In genomic region chr19:6457958-6458694, GRCh38 we compare ENCODE assay signal across 12 cellular contexts. TPM values are rescaled to one million over a fixed set of nuclear protein-coding genes. Genes with fewer than 3 reads are reported as not detected.
A peak's percentile ranks its signal among the peaks of the same experiment; 100 is the strongest.
DNase-seq lines count a peak whose midpoint lies in the region; FAIRE-seq and TF ChIP-seq lines count a peak whose summit lies in the region.
"Had no signal": no experiment of that assay in that cellular context is flagged by ENCODE, and none has a peak within 500 bp of the region (broad histone marks: within the 10 kb centered on the region; RNA-seq: fewer than 3 reads in every experiment).

No MANE protein-coding gene starts in this region.

- H3K27me3 ChIP-seq in esophagus (ENCODE audit: control insufficient read depth in 1 of 2, insufficient read depth in 2 of 2, low read length in 2 of 2), result no peaks in the 10 kb centered on the region
- H3K27me3 ChIP-seq in smooth muscle cell (ENCODE audit: low read depth), result no peaks in the 10 kb centered on the region
- no peaks in the 10 kb centered on the region for H3K27me3 ChIP-seq in small intestine (ENCODE audit: control insufficient read depth in 2 of 2, insufficient read depth in 2 of 2, low read length in 2 of 2)

- H3K36me3 Mint-ChIP-seq in activated CD4-positive, alpha-beta T cell treated with anti-CD3 and anti-CD28 coated beads, Interleukin-2, amount 10 ng/mL, durations not matched to agents 24 days and 14 days (ENCODE audit: low read depth), result peaks cover 40% of the 10 kb centered on the region

- H3F3A ChIP-seq in smooth muscle cell (ENCODE audit: low read depth), result no peaks in the 10 kb centered on the region

- DNase-seq in activated CD4-positive, alpha-beta T cell treated with anti-CD3 and anti-CD28 coated beads, Interleukin-2, amount 10 ng/mL, durations not matched to agents 24 days and 14 days, result no peak
- DNase-seq in activated CD4-positive, alpha-beta T cell treated with anti-CD3 and anti-CD28 coated beads, Interleukin-2, amount 50 U/mL, for 1 hour, result no peak
- DNase-seq in NB4 (ENCODE audit: low read depth), result peak; percentile 59
- DNase-seq in smooth muscle cell (lab: John Stamatoyannopoulos, UW; ENCODE audit: unreplicated experiment), result no peak
- DNase-seq in COLO668 (lab: John Stamatoyannopoulos, UW; ENCODE audit: unreplicated experiment), result no peak
- DNase-seq in NCI-H1048 (lab: John Stamatoyannopoulos, UW), result no peak
- DNase-seq in small intestine, result no peak
- DNase-seq: AML-193, foreskin fibroblast, GOT3, NCI-H1417 treated with DMSO at 0.1 percent for 48 hours had no signal

- TF ChIP-seq POLR2A in NB4 (IDR thresholded peaks at IDR 0.05; ENCODE audit: extremely low read depth, insufficient read length), result no peak

- TF ChIP-seq CTCF in NB4 (IDR thresholded peaks at IDR 0.05; ENCODE audit: low read depth, low read length) (no peak), smooth muscle cell (IDR thresholded peaks at IDR 0.05; ENCODE audit: borderline replicate concordance, insufficient read depth, poor library complexity, severe bottlenecking) (no peak)

- peak overlapping the region; percentile 88 to 98 for H3K27ac ChIP-seq in esophagus (ENCODE audit: low read depth in 2 of 2, low read length in 1 of 2)
- no peak overlapping the region for H3K27ac ChIP-seq in smooth muscle cell (ENCODE audit: low read depth)
- no peak overlapping the region for H3K27ac ChIP-seq in small intestine (ENCODE audit: low read depth in 1 of 2, low read length in 1 of 2)

- peak overlapping the region; percentile 94 for H3K4me2 ChIP-seq in smooth muscle cell

- H3K36me3 ChIP-seq in esophagus (ENCODE audit: control insufficient read depth in 2 of 2, insufficient read depth in 2 of 2, low read length in 1 of 2), result peaks cover 13 to 19% of the 10 kb centered on the region in 2 donors
- H3K36me3 ChIP-seq in smooth muscle cell (ENCODE audit: low read depth), result peaks cover 13% of the 10 kb centered on the region
- peaks cover 8 to 15% of the 10 kb centered on the region in 2 donors for H3K36me3 ChIP-seq in small intestine (ENCODE audit: control insufficient read depth in 2 of 2, insufficient read depth in 2 of 2, low read length in 2 of 2)

- peaks cover 13% of the 10 kb centered on the region for H3K4me1 Mint-ChIP-seq in activated CD4-positive, alpha-beta T cell treated with anti-CD3 and anti-CD28 coated beads, Interleukin-2, amount 10 ng/mL, durations not matched to agents 24 days and 14 days

- 81 to 83% methylated on average over 16 to 17 of the region's 17 CpGs for WGBS in esophagus, 2 donors
- WGBS in smooth muscle cell (ENCODE audit: low lambda C conversion rate), result 84% methylated on average over 17 of the region's 17 CpGs
- WGBS in small intestine, 3 donors, result 85 to 92% (median 89%) methylated on average over 16 to 17 of the region's 17 CpGs

- H3K9ac ChIP-seq in smooth muscle cell (ENCODE audit: low read depth), result no peak overlapping the region

- no peaks in the 10 kb centered on the region for H3K27me3 Mint-ChIP-seq in activated CD4-positive, alpha-beta T cell treated with anti-CD3 and anti-CD28 coated beads, Interleukin-2, amount 10 ng/mL, durations not matched to agents 24 days and 14 days

- peaks cover 4% of the 10 kb centered on the region in 2 donors for H3K4me1 ChIP-seq in esophagus (ENCODE audit: control insufficient read depth in 2 of 2, insufficient read depth in 2 of 2, low read length in 1 of 2)
- H3K4me1 ChIP-seq in smooth muscle cell (ENCODE audit: low read depth), result no peaks in the 10 kb centered on the region
- no peaks in the 10 kb centered on the region for H3K4me1 ChIP-seq in small intestine (ENCODE audit: control insufficient read depth in 2 of 2, insufficient read depth in 1 of 2, low read depth in 1 of 2, low read length in 1 of 2)

- intact Hi-C loops in activated CD4-positive, alpha-beta T cell treated with anti-CD3 and anti-CD28 coated beads, Interleukin-2, amount 10 ng/mL, durations not matched to agents 24 days and 14 days (cut with micrococcal nuclease), result no loop called here

- peak overlapping the region; percentile 84 for H3K27ac Mint-ChIP-seq in activated CD4-positive, alpha-beta T cell treated with anti-CD3 and anti-CD28 coated beads, Interleukin-2, amount 10 ng/mL, durations not matched to agents 24 days and 14 days

- peak overlapping the region; percentile 93 for H3K4me3 Mint-ChIP-seq in activated CD4-positive, alpha-beta T cell treated with anti-CD3 and anti-CD28 coated beads, Interleukin-2, amount 10 ng/mL, durations not matched to agents 24 days and 14 days

- H3K4me3 ChIP-seq in NB4 (ENCODE audit: low read depth, low read length) (peak overlapping the region; percentile 47), esophagus (ENCODE audit: low read depth in 1 of 2, low read length in 2 of 2) (peak overlapping the region; percentile 66 to 82), smooth muscle cell (peak overlapping the region; percentile 86), small intestine (ENCODE audit: low read depth in 1 of 2, low read length in 2 of 2) (no peak overlapping the region)

- peaks cover 11% of the 10 kb centered on the region for H3K9me3 Mint-ChIP-seq in activated CD4-positive, alpha-beta T cell treated with anti-CD3 and anti-CD28 coated beads, Interleukin-2, amount 10 ng/mL, durations not matched to agents 24 days and 14 days

- no peak overlapping the region for H2AFZ ChIP-seq in smooth muscle cell (ENCODE audit: low read depth)

- FAIRE-seq in small intestine (lab: Jason Lieb, UNC), result no peak

- H4K20me1 ChIP-seq in smooth muscle cell (ENCODE audit: low read depth), result no peaks in the 10 kb centered on the region

- H3K9me3 ChIP-seq in esophagus (ENCODE audit: control insufficient read depth in 2 of 2, insufficient read depth in 1 of 2, low read depth in 1 of 2, low read length in 1 of 2), result peaks cover 2 to 12% of the 10 kb centered on the region in 2 donors
- no peaks in the 10 kb centered on the region for H3K9me3 ChIP-seq in smooth muscle cell (replicated peaks; ENCODE audit: low read depth)
- H3K9me3 ChIP-seq in small intestine (ENCODE audit: control insufficient read depth, low read depth), result peaks cover 2% of the 10 kb centered on the region

- H3K79me2 ChIP-seq in smooth muscle cell (ENCODE audit: low read depth), result no peaks in the 10 kb centered on the region

RNA-seq across cellular contexts. Expression of gene SLC25A23, which starts 1.5 kb away (rescaled TPM):
- 21.0 and 22.0 TPM in 2 replicates for total RNA-seq in activated CD4-positive, alpha-beta T cell treated with anti-CD3 and anti-CD28 coated beads, Interleukin-2, amount 10 ng/mL, durations not matched to agents 24 days and 14 days
- polyA plus RNA-seq in esophagus, result 10 to 100 TPM; 43.5 to 66.0 TPM
- 34.2 and 57.1 TPM in 2 replicates for total RNA-seq in smooth muscle cell
- polyA plus RNA-seq in smooth muscle cell, result 46.9 and 58.7 TPM in 2 replicates
- polyA plus RNA-seq in small intestine, result 10 to 100 TPM; 24.1 to 87.0 (median 72.1) TPM

RNA-seq across cellular contexts. Expression of gene CRB3, which starts 5.9 kb away (rescaled TPM):
- 0.26 and 0.33 TPM in 2 replicates for total RNA-seq in activated CD4-positive, alpha-beta T cell treated with anti-CD3 and anti-CD28 coated beads, Interleukin-2, amount 10 ng/mL, durations not matched to agents 24 days and 14 days
- polyA plus RNA-seq in esophagus, result 10 to 100 TPM; 50.8 to 87.6 TPM
- total RNA-seq in smooth muscle cell, result 4.0 and 7.8 TPM in 2 replicates
- 2.5 and 12.1 TPM in 2 replicates for polyA plus RNA-seq in smooth muscle cell
- 100 to 1,000 TPM in 2 of 3 donors, 10 to 100 TPM in 1; 75.7 to 120 (median 114) TPM for polyA plus RNA-seq in small intestine

RNA-seq across cellular contexts. Expression of gene DENND1C, which starts 23.5 kb away (rescaled TPM):
- 63.7 and 67.6 TPM in 2 replicates for total RNA-seq in activated CD4-positive, alpha-beta T cell treated with anti-CD3 and anti-CD28 coated beads, Interleukin-2, amount 10 ng/mL, durations not matched to agents 24 days and 14 days
- polyA plus RNA-seq in esophagus (1 to 10 TPM; 1.8 to 3.9 TPM), smooth muscle cell (0.67 and 3.3 TPM in 2 replicates), small intestine (10 to 100 TPM in 1 of 3 donors, 1 to 10 TPM in 2; 4.0 to 11.2 (median 8.1) TPM)
- 0.04 TPM in 1 of 2 replicates, not detected in the other for total RNA-seq in smooth muscle cell

RNA-seq across cellular contexts. Expression of gene SLC25A41, which starts 24.6 kb away (rescaled TPM):
- 0.19 and 0.24 TPM in 2 replicates for total RNA-seq in activated CD4-positive, alpha-beta T cell treated with anti-CD3 and anti-CD28 coated beads, Interleukin-2, amount 10 ng/mL, durations not matched to agents 24 days and 14 days
- 1 to 10 TPM in 1 of 2 donors, under 1 TPM in 1; 0.36 to 1.4 TPM for polyA plus RNA-seq in esophagus
- total RNA-seq in smooth muscle cell, result not detected in 2 replicates
- polyA plus RNA-seq in smooth muscle cell, result 0.30 and 0.57 TPM in 2 replicates
- 1 to 10 TPM in 1 of 3 donors, under 1 TPM in 2; 0.34 to 2.7 (median 0.54) TPM for polyA plus RNA-seq in small intestine

RNA-seq across cellular contexts. Expression of gene KHSRP, which starts 33.5 kb away (rescaled TPM):
- 435 and 461 TPM in 2 replicates for total RNA-seq in activated CD4-positive, alpha-beta T cell treated with anti-CD3 and anti-CD28 coated beads, Interleukin-2, amount 10 ng/mL, durations not matched to agents 24 days and 14 days
- 10 to 100 TPM; 91.9 to 96.2 TPM for polyA plus RNA-seq in esophagus
- 59.1 and 88.3 TPM in 2 replicates for total RNA-seq in smooth muscle cell
- polyA plus RNA-seq in smooth muscle cell, result 169 and 179 TPM in 2 replicates
- 100 to 1,000 TPM in 1 of 3 donors, 10 to 100 TPM in 2; 80.7 to 227 (median 88.1) TPM for polyA plus RNA-seq in small intestine

Comparison
In these comparisons a context has a peak if more than half of its experiments do, and no peak if none do; other contexts are left out.
1. H3K4me3 ChIP-seq: peak in NB4 (single experiment), esophagus (2 of 2) and smooth muscle cell (single experiment); none in small intestine (0 of 2).
2. H3K27ac ChIP-seq: peak in esophagus (2 of 2); none in smooth muscle cell (single experiment) and small intestine (0 of 2).